In genomic region chr3:111796566-111796965, GRCh38 we compare ENCODE assay signal across 23 cellular contexts.
DNase-seq lines count a peak whose midpoint lies in the region; ATAC-seq and TF ChIP-seq lines count a peak whose summit lies in the region.
"Had no signal": no experiment of that assay in that cellular context is flagged by ENCODE, and none has a peak within 500 bp of the region (broad histone marks: within the 10 kb centered on the region; RNA-seq: fewer than 3 reads in every experiment).

No MANE protein-coding gene starts in this region.

- 0 out of 2 replicates have a peak overlapping the region, but pooled peaks have one; percentile 9 for H2AFZ ChIP-seq in SK-N-SH (ENCODE audit: low read depth)
- H2AFZ ChIP-seq in parathyroid adenoma: peak overlapping the region; percentile 30
- H2AFZ ChIP-seq in PC-9: no peak overlapping the region
- H2AFZ ChIP-seq: GM23338 had no signal

- TF ChIP-seq POLR2A in esophagus muscularis mucosa (IDR thresholded peaks at IDR 0.05; ENCODE audit: low read depth): no peak

- no peak for TF ChIP-seq RAD21 in SK-N-SH (IDR thresholded peaks at IDR 0.05; ENCODE audit: low read length)

- BruUV-seq in PC-9 (replicated peaks; lab: Mats Ljungman, UMichigan): no TSS peak

- H3K27me3 ChIP-seq in SK-N-SH (ENCODE audit: insufficient read depth): no peaks in the 10 kb centered on the region
- H3K27me3 ChIP-seq in esophagus muscularis mucosa: no peaks in the 10 kb centered on the region
- no peaks in the 10 kb centered on the region for H3K27me3 ChIP-seq in parathyroid adenoma (ENCODE audit: control insufficient read depth, insufficient read depth, low read length)
- H3K27me3 ChIP-seq in subcutaneous abdominal adipose tissue (ENCODE audit: control insufficient read depth in 5 of 5, insufficient read depth in 4 of 5, low read length in 5 of 5): no peaks in the 10 kb centered on the region
- no peaks in the 10 kb centered on the region for H3K27me3 ChIP-seq in PC-9 (ENCODE audit: insufficient read depth, low read depth)
- H3K27me3 ChIP-seq: BLaER1 treated with 17β-estradiol and CSF1 and Interleukin-3, amounts not matched to agents 10 nM and 100 nM had no signal

- H3K9me2 ChIP-seq in SK-N-SH (no peaks in the 10 kb centered on the region), PC-9 (ENCODE audit: insufficient read depth) (no peaks in the 10 kb centered on the region)

- intact Hi-C loops in esophagus muscularis mucosa (cut with DNase I) (no loop called here), PC-9 (cut with micrococcal nuclease; ENCODE audit: unreplicated experiment) (no loop called here)

- H3K9ac ChIP-seq in SK-N-SH (no peak overlapping the region), parathyroid adenoma (no peak overlapping the region), subcutaneous abdominal adipose tissue (ENCODE audit: low read length in 5 of 5) (peak overlapping the region in 2 of 5 donors; percentile 16 to 58)
- H3K9ac ChIP-seq: BLaER1 treated with 17β-estradiol and CSF1 and Interleukin-3, amounts not matched to agents 10 nM and 100 nM had no signal

- H3K36me3 ChIP-seq in SK-N-SH (replicated peaks in 1 of 2; ENCODE audit: control insufficient read depth in 1 of 2, insufficient read depth in 2 of 2, low read length in 1 of 2) (no peaks in the 10 kb centered on the region), esophagus muscularis mucosa (no peaks in the 10 kb centered on the region), parathyroid adenoma (ENCODE audit: control insufficient read depth, insufficient read depth, low read length) (no peaks in the 10 kb centered on the region), subcutaneous abdominal adipose tissue (ENCODE audit: control insufficient read depth in 5 of 5, insufficient read depth in 5 of 5, low read length in 5 of 5) (no peaks in the 10 kb centered on the region), PC-9 (ENCODE audit: low read depth) (no peaks in the 10 kb centered on the region)
- H3K36me3 ChIP-seq: BLaER1 treated with 17β-estradiol and CSF1 and Interleukin-3, amounts not matched to agents 10 nM and 100 nM; HAP-1 had no signal

- H3K4me1 ChIP-seq in SK-N-SH (ENCODE audit: control insufficient read depth in 1 of 2, insufficient read depth in 2 of 2, low read depth in 1 of 2, low read length in 1 of 2): no peaks in the 10 kb centered on the region
- H3K4me1 ChIP-seq in esophagus muscularis mucosa: peaks cover 15 to 26% (median 22%) of the 10 kb centered on the region in 4 donors
- H3K4me1 ChIP-seq in parathyroid adenoma: no peaks in the 10 kb centered on the region
- peaks cover 3 to 34% (median 20%) of the 10 kb centered on the region in 5 donors for H3K4me1 ChIP-seq in subcutaneous abdominal adipose tissue (ENCODE audit: control insufficient read depth in 5 of 5, insufficient read depth in 5 of 5, low read length in 5 of 5)
- peaks cover 12% of the 10 kb centered on the region for H3K4me1 ChIP-seq in PC-9 (replicated peaks; ENCODE audit: insufficient read depth)
- H3K4me1 ChIP-seq: BLaER1 treated with 17β-estradiol and CSF1 and Interleukin-3, amounts not matched to agents 10 nM and 100 nM; HAP-1 had no signal

- no peak for DNase-seq in SK-N-SH
- DNase-seq in esophagus muscularis mucosa (ENCODE audit: extremely low spot score): no peak
- DNase-seq in NCI-H1694 treated with DMSO at 0.1 percent for 48 hours (lab: John Stamatoyannopoulos, UW): no peak
- no peak for DNase-seq in islet precursor cell
- no peak for DNase-seq in PC-9
- DNase-seq: Calu3; CD8-positive, alpha-beta T cell; DMS153; KG1; NCI-H1092 treated with DMSO at 0.1 percent for 48 hours; NCI-H1436 treated with DMSO at 0.1 percent for 48 hours; NCI-H2029; NCI-H226; NCI-H510A treated with DMSO at 0.1 percent for 48 hours; NCI-H748 treated with DMSO at 0.1 percent for 48 hours had no signal

- TF ChIP-seq EP300 in SK-N-SH (IDR thresholded peaks at IDR 0.05; ENCODE audit: borderline replicate concordance in 1 of 2, low read depth in 1 of 2, low read length in 1 of 2) (no peak), esophagus muscularis mucosa (IDR thresholded peaks at IDR 0.05) (no peak)

- H3F3A ChIP-seq in SK-N-SH (replicated peaks; ENCODE audit: insufficient read depth): peaks cover 9% of the 10 kb centered on the region
- peaks cover 9% of the 10 kb centered on the region for H3F3A ChIP-seq in PC-9 (ENCODE audit: insufficient read depth, low read depth)

- H3K4me2 ChIP-seq in SK-N-SH (no peak overlapping the region), parathyroid adenoma (ENCODE audit: low read length) (no peak overlapping the region), PC-9 (no peak overlapping the region)
- H3K4me2 ChIP-seq: BLaER1 treated with 17β-estradiol and CSF1 and Interleukin-3, amounts not matched to agents 10 nM and 100 nM; GM23338 had no signal

- CTCF ChIA-PET in SK-N-SH (lab: Yijun Ruan, JAX) (interaction anchor here (1.3 kb wide), 1 partner anchor 15 kb away, joined by 5 read pairs; no protein-coding TSS in a partner anchor), PC-9 (lab: Charles Lee) (no interaction called here)

- ATAC-seq in SK-N-SH treated with all-trans-retinoic acid at 6 μM for 48 hours: no peak
- ATAC-seq: CD8-positive, alpha-beta T cell; GM23338 had no signal

- H3K4me3 ChIP-seq in SK-N-SH (ENCODE audit: low read depth in 2 of 2, low read length in 1 of 2) (no peak overlapping the region), esophagus muscularis mucosa (no peak overlapping the region), parathyroid adenoma (ENCODE audit: low read depth, low read length) (no peak overlapping the region), subcutaneous abdominal adipose tissue (ENCODE audit: low read depth in 1 of 5, low read length in 5 of 5) (no peak overlapping the region), PC-9 (no peak overlapping the region)
- H3K4me3 ChIP-seq: BLaER1 treated with 17β-estradiol and CSF1 and Interleukin-3, amounts not matched to agents 10 nM and 100 nM; GM23338; HAP-1 had no signal

- H3K79me2 ChIP-seq in SK-N-SH (ENCODE audit: insufficient read depth) (no peaks in the 10 kb centered on the region), parathyroid adenoma (no peaks in the 10 kb centered on the region), PC-9 (ENCODE audit: low read depth) (no peaks in the 10 kb centered on the region)

- no peaks in the 10 kb centered on the region for H3K9me3 ChIP-seq in SK-N-SH
- H3K9me3 ChIP-seq in esophagus muscularis mucosa: no peaks in the 10 kb centered on the region
- no peaks in the 10 kb centered on the region for H3K9me3 ChIP-seq in parathyroid adenoma (ENCODE audit: control insufficient read depth, low read length)
- H3K9me3 ChIP-seq in subcutaneous abdominal adipose tissue (ENCODE audit: control insufficient read depth in 5 of 5, low read length in 5 of 5): no peaks in the 10 kb centered on the region
- H3K9me3 ChIP-seq in PC-9 (ENCODE audit: insufficient read depth, low read depth): peaks cover 5% of the 10 kb centered on the region; the same call in 1 of the 2 replicates
- H3K9me3 ChIP-seq: HAP-1 had no signal

- H3K27ac ChIP-seq in SK-N-SH (ENCODE audit: low read depth in 2 of 2, low read length in 1 of 2) (no peak overlapping the region), esophagus muscularis mucosa (replicated peaks in 1 of 4) (peak overlapping the region in 3 of 4 donors; percentile 18 to 28 (median 20)), parathyroid adenoma (no peak overlapping the region), subcutaneous abdominal adipose tissue (ENCODE audit: low read depth, low read length) (peak overlapping the region; percentile 80), PC-9 (no peak overlapping the region)
- H3K27ac ChIP-seq: 22Rv1; BLaER1 treated with 17β-estradiol and CSF1 and Interleukin-3, amounts not matched to agents 10 nM and 100 nM; HL-60 had no signal

- H4K20me1 ChIP-seq in SK-N-SH (ENCODE audit: insufficient read depth) (no peaks in the 10 kb centered on the region), PC-9 (ENCODE audit: insufficient read depth) (no peaks in the 10 kb centered on the region)
- H4K20me1 ChIP-seq: BLaER1 treated with 17β-estradiol and CSF1 and Interleukin-3, amounts not matched to agents 10 nM and 100 nM had no signal

- POLR2A ChIA-PET in SK-N-SH (lab: Yijun Ruan, JAX): no interaction called here
- POLR2A ChIA-PET in PC-9 (lab: Charles Lee; ENCODE audit: unreplicated experiment): interaction anchor here (0.6 kb wide), 3 partner anchors 13 to 78 kb away, joined by 3 to 4 read pairs (median 3); no protein-coding TSS in a partner anchor

- no peak for TF ChIP-seq CTCF in SK-N-SH (IDR thresholded peaks at IDR 0.05)
- no peak for TF ChIP-seq CTCF in esophagus muscularis mucosa (IDR thresholded peaks at IDR 0.05)
- TF ChIP-seq CTCF in parathyroid adenoma (IDR thresholded peaks at IDR 0.05): no peak
- TF ChIP-seq CTCF in PC-9 (conservative IDR thresholded peaks at IDR 0.05): no peak

- 94% methylated on average over 3 of the region's 3 CpGs for WGBS in SK-N-SH (ENCODE audit: low lambda C conversion rate)
- 90% methylated on average over 3 of the region's 3 CpGs for WGBS in esophagus muscularis mucosa

TF ChIP-seq in SK-N-SH, 30 proteins besides CTCF, POLR2A, EP300 and RAD21 (continues in another document):
- TF ChIP-seq NFIC (IDR thresholded peaks at IDR 0.05; ENCODE audit: borderline replicate concordance) (no peak), USF1 (IDR thresholded peaks at IDR 0.05; ENCODE audit: borderline replicate concordance, low read depth) (no peak)

TF ChIP-seq in SK-N-SH treated with all-trans-retinoic acid at 6 μM for 48 hours, 23 proteins besides CTCF, POLR2A, EP300 and RAD21:
- TF ChIP-seq ZC3H10 (CRISPR knock-in tag; IDR thresholded peaks at IDR 0.05) (no peak), ZFP30 (CRISPR knock-in tag; IDR thresholded peaks at IDR 0.05) (no peak), ZFP3 (CRISPR knock-in tag; IDR thresholded peaks at IDR 0.05) (no peak)
TF ChIP-seq in SK-N-SH treated with all-trans-retinoic acid at 6 μM for 48 hours: peak in this region for 0.

Comparison
In these comparisons a context has a peak if more than half of its experiments do, and no peak if none do; other contexts are left out.
1. H3K27ac ChIP-seq: peak in esophagus muscularis mucosa (3 of 4) and subcutaneous abdominal adipose tissue (single experiment); none in SK-N-SH (0 of 2), parathyroid adenoma (single experiment) and PC-9 (single experiment).